Comparison of ENCODE assay signal across 15 cellular contexts in the genomic region with DNA sequence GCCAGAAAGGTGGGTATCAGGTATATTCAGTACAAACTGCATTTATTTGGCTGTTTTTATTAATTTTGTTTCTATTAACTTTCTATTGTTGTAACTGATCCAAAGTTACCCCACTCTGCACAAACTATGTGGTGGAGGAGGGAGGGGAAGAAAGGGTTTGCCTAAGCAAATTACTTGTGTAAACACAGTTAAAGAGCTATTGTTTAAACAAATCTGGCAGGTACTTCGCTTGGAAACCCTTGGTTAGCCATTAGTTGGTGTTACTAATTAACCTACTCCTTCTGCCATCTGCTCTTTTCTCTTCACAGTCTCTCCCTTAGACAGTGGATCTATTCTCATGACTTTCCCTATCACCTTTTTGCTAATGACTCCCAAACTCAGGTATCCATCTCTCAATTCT.
DNase-seq lines count a peak whose midpoint lies in the region; ATAC-seq and TF ChIP-seq lines count a peak whose summit lies in the region.
"Had no signal": no experiment of that assay in that cellular context is flagged by ENCODE, and none has a peak within 500 bp of the region (broad histone marks: within the 10 kb centered on the region; RNA-seq: fewer than 3 reads in every experiment).

No MANE protein-coding gene starts in this region.

- ATAC-seq in GM21619 (IDR thresholded peaks at IDR 0.05; ENCODE audit: unreplicated experiment) (peak; percentile 83), HG02852 (IDR thresholded peaks at IDR 0.05; ENCODE audit: unreplicated experiment) (no peak)
- ATAC-seq: activated naive CD4-positive, alpha-beta T cell treated with anti-CD3 and anti-CD28 coated beads, Interleukin-2, amount 50 U/mL, for 72 hours; gastroesophageal sphincter had no signal

- H3K36me3 Mint-ChIP-seq in Caco-2 (ENCODE audit: insufficient read depth, unreplicated experiment): no peaks in the 10 kb centered on the region
- H3K36me3 Mint-ChIP-seq: activated naive CD4-positive, alpha-beta T cell treated with anti-CD3 and anti-CD28 coated beads, Interleukin-2, amount 50 U/mL, for 72 hours had no signal

- peaks cover 27% of the 10 kb centered on the region for H3K4me1 ChIP-seq in Caco-2
- H3K4me1 ChIP-seq: gastroesophageal sphincter, spleen had no signal

- H3K27ac Mint-ChIP-seq in Caco-2 (ENCODE audit: unreplicated experiment): no peak overlapping the region
- H3K27ac Mint-ChIP-seq: activated naive CD4-positive, alpha-beta T cell treated with anti-CD3 and anti-CD28 coated beads, Interleukin-2, amount 50 U/mL, for 72 hours had no signal

- no peaks in the 10 kb centered on the region for H3K27me3 Mint-ChIP-seq in Caco-2 (ENCODE audit: insufficient read depth, unreplicated experiment)

- 0 out of 2 replicates have a peak, but pooled peaks cover 3% of the 10 kb centered on the region for H3K9me3 ChIP-seq in Caco-2

- CTCF ChIA-PET in Caco-2 (lab: Charles Lee): interaction anchor here (1.0 kb wide), 1 partner anchor 197 kb away, joined by 3 read pairs; no protein-coding TSS in a partner anchor

- peaks cover 13% of the 10 kb centered on the region for H3K4me1 Mint-ChIP-seq in Caco-2 (ENCODE audit: low read depth, unreplicated experiment)

- H3K9me3 Mint-ChIP-seq in Caco-2 (ENCODE audit: unreplicated experiment): peaks cover 12% of the 10 kb centered on the region
- H3K9me3 Mint-ChIP-seq: activated naive CD4-positive, alpha-beta T cell treated with anti-CD3 and anti-CD28 coated beads, Interleukin-2, amount 50 U/mL, for 72 hours had no signal

- no TSS peak for BruUV-seq in Caco-2 (replicated peaks; lab: Mats Ljungman, UMichigan)

- intact Hi-C loops in Caco-2 (cut with micrococcal nuclease; ENCODE audit: unreplicated experiment): loop anchor here (1.0 to 5.0 kb wide), 3 partner anchors 9 to 160 kb away; no protein-coding TSS in a partner anchor

- no peak overlapping the region for H3K4me3 ChIP-seq in Caco-2 (ENCODE audit: low read depth, low read length)
- no peak overlapping the region for H3K4me3 ChIP-seq in kidney epithelial cell (ENCODE audit: low read depth, low read length)
- H3K4me3 ChIP-seq: coronary artery, gastroesophageal sphincter, spleen had no signal

- no peaks in the 10 kb centered on the region for H3K27me3 ChIP-seq in Caco-2 (replicated peaks; ENCODE audit: control insufficient read depth, insufficient read depth, low read length)
- H3K27me3 ChIP-seq in kidney epithelial cell (ENCODE audit: control insufficient read depth, insufficient read depth, low read length): no peaks in the 10 kb centered on the region
- H3K27me3 ChIP-seq: gastroesophageal sphincter, spleen had no signal

- POLR2A ChIA-PET in Caco-2 (lab: Charles Lee): no interaction called here

- H3K36me3 ChIP-seq in Caco-2 (ENCODE audit: control insufficient read depth, insufficient read depth, low read length) (no peaks in the 10 kb centered on the region), kidney epithelial cell (ENCODE audit: control insufficient read depth, insufficient read depth, low read length) (no peaks in the 10 kb centered on the region)
- H3K36me3 ChIP-seq: gastroesophageal sphincter, spleen had no signal

- H3K4me3 Mint-ChIP-seq in Caco-2 (ENCODE audit: unreplicated experiment): peak overlapping the region; percentile 24

- DNase-seq in Caco-2 (peak; percentile 39 to 60), NCI-H1105 treated with DMSO at 0.1 percent for 48 hours (lab: John Stamatoyannopoulos, UW) (peak; percentile 96), kidney epithelial cell (ENCODE audit: low read depth) (peak; percentile 64), NCI-H1930 (lab: John Stamatoyannopoulos, UW) (no peak), AG08395 (ENCODE audit: low spot score) (no peak)
- DNase-seq in activated T-cell treated with anti-CD3 and anti-CD28 coated beads, Interleukin-2, amount 50 U/mL, for 1 hour: no peak
- DNase-seq: activated CD4-positive, alpha-beta T cell treated with anti-CD3 and anti-CD28 coated beads for 48 hours; AML-193; NCI-H1092; spleen had no signal

- TF ChIP-seq CTCF in Caco-2 (IDR thresholded peaks at IDR 0.05; ENCODE audit: insufficient read depth in 1 of 2, low read depth in 1 of 2, low read length in 1 of 2, severe bottlenecking in 1 of 2, unreplicated experiment in 1 of 2) (no peak), kidney epithelial cell (IDR thresholded peaks at IDR 0.05; ENCODE audit: insufficient read depth, low read length, poor library complexity, severe bottlenecking) (no peak)

Comparison
In these comparisons a context has a peak if more than half of its experiments do, and no peak if none do; other contexts are left out.
1. DNase-seq: peak in Caco-2 (2 of 2), NCI-H1105 treated with DMSO at 0.1 percent for 48 hours (single experiment) and kidney epithelial cell (single experiment); none in activated T-cell treated with anti-CD3 and anti-CD28 coated beads, Interleukin-2, amount 50 U/mL, for 1 hour (single experiment), NCI-H1930 (0 of 2) and AG08395 (single experiment).